Comparison of ENCODE assay signal across 9 cellular contexts in the genomic region with DNA sequence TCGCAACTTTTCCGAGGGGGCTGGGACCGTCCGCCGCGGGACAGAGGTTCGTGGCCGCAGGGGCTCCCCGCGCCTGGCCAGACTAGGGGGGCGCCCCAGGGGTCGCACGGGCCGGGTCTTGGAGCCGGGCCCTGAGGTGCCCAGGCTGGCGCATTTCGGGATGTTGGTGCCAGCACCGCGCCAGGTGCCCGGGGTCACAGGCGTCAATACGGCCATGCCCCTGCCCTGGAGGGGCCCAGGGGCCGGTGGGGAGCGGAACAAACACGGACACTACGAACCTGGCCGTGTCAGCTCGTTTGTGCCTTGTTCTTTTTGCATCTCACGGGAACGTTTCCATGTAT. TPM values are rescaled to one million over a fixed set of nuclear protein-coding genes. Genes with fewer than 3 reads are reported as not detected.
DNase-seq lines count a peak whose midpoint lies in the region; ATAC-seq, FAIRE-seq and TF ChIP-seq lines count a peak whose summit lies in the region.
"Had no signal": no experiment of that assay in that cellular context is flagged by ENCODE, and none has a peak within 500 bp of the region (broad histone marks: within the 10 kb centered on the region; RNA-seq: fewer than 3 reads in every experiment).

No MANE protein-coding gene starts in this region.

- no peak for TF ChIP-seq EP300 in tibial nerve (IDR thresholded peaks at IDR 0.05)

- no peak for DNase-seq in activated T-cell treated with anti-CD3 and anti-CD28 coated beads, Interleukin-2, amount 50 U/mL, for 24 hours
- no peak for DNase-seq in activated T-cell treated with anti-CD3 and anti-CD28 coated beads, Interleukin-2, amount 50 U/mL, for 48 hours
- DNase-seq in adrenal gland = no peak
- DNase-seq in left lung = peak in 1 of 2 donors; percentile 86
- no peak for DNase-seq in tibial nerve (ENCODE audit: low spot score in 2 of 2)
- DNase-seq in D721Med (ENCODE audit: insufficient read length, low spot score) = no peak
- DNase-seq in NCI-H146 treated with DMSO at 0.1 percent for 48 hours (lab: John Stamatoyannopoulos, UW; ENCODE audit: unreplicated experiment) = no peak

- no peak for FAIRE-seq in D721Med (lab: Jason Lieb, UNC)

- H3K9me3 Mint-ChIP-seq in activated T-cell treated with anti-CD3 and anti-CD28 coated beads, Interleukin-2, amount 50 U/mL, for 24 hours = no peaks in the 10 kb centered on the region

- H3K27ac ChIP-seq in adrenal gland (peak overlapping the region in 4 of 5 donors; percentile 0 to 90 (median 46)), left lung (peak overlapping the region; percentile 80 to 94), tibial nerve (peak overlapping the region in 3 of 4 donors; percentile 56 to 77 (median 66))

- H3K4me3 ChIP-seq in adrenal gland (peak overlapping the region in 2 of 4 donors; percentile 15 to 67), left lung (peak overlapping the region; percentile 46 to 73), tibial nerve (peak overlapping the region; percentile 12 to 60 (median 34))

- intact Hi-C loops in adrenal gland (cut with DNase I) = no loop called here
- intact Hi-C loops in left lung (cut with DNase I) = no loop called here

- ATAC-seq in left lung = peak; percentile 7
- no peak for ATAC-seq in HG03571 (IDR thresholded peaks at IDR 0.05; ENCODE audit: unreplicated experiment)

- no peak for TF ChIP-seq CTCF in adrenal gland (IDR thresholded peaks at IDR 0.05)
- TF ChIP-seq CTCF in left lung (IDR thresholded peaks at IDR 0.05) = no peak
- TF ChIP-seq CTCF in tibial nerve (IDR thresholded peaks at IDR 0.05) = no peak
- no peak for TF ChIP-seq CTCF in D721Med (IDR thresholded peaks at IDR 0.05; ENCODE audit: insufficient read depth, missing control alignments)

- H3K9me3 ChIP-seq in adrenal gland (replicated peaks in 1 of 3) (no peaks in the 10 kb centered on the region), left lung (no peaks in the 10 kb centered on the region), tibial nerve (no peaks in the 10 kb centered on the region)

- no peak overlapping the region for H3K27ac Mint-ChIP-seq in activated T-cell treated with anti-CD3 and anti-CD28 coated beads, Interleukin-2, amount 50 U/mL, for 24 hours
- H3K27ac Mint-ChIP-seq: CD4-positive, CD25-positive, alpha-beta regulatory T cell had no signal

- 11 to 49% (median 29%) methylated on average over 8 to 30 of the region's 30 CpGs for WGBS in adrenal gland, 4 donors
- 11% methylated on average over 13 to 24 of the region's 30 CpGs for WGBS in tibial nerve, 2 donors

- H3K27me3 ChIP-seq in adrenal gland = peaks cover 7% of the 10 kb centered on the region
- peaks cover 0 to 38% of the 10 kb centered on the region in 2 donors for H3K27me3 ChIP-seq in left lung
- H3K27me3 ChIP-seq in tibial nerve = peaks cover 0 to 35% of the 10 kb centered on the region in 2 donors

- TF ChIP-seq POLR2A in adrenal gland (IDR thresholded peaks at IDR 0.05) = no peak
- no peak for TF ChIP-seq POLR2A in tibial nerve (IDR thresholded peaks at IDR 0.05)

- H3K36me3 ChIP-seq in adrenal gland (replicated peaks in 1 of 2) (no peaks in the 10 kb centered on the region), left lung (peaks cover 0 to under 1% of the 10 kb centered on the region in 2 donors), tibial nerve (no peaks in the 10 kb centered on the region)

- H3K4me1 Mint-ChIP-seq in activated T-cell treated with anti-CD3 and anti-CD28 coated beads, Interleukin-2, amount 50 U/mL, for 24 hours (ENCODE audit: low read depth) = peaks cover 11% of the 10 kb centered on the region

- peaks cover 0 to 6% of the 10 kb centered on the region in 2 donors for H3K4me1 ChIP-seq in adrenal gland (replicated peaks in 1 of 2)
- H3K4me1 ChIP-seq in left lung = peaks cover 5 to 41% of the 10 kb centered on the region in 2 donors
- H3K4me1 ChIP-seq in tibial nerve = peaks cover 0 to 24% (median 7%) of the 10 kb centered on the region in 4 donors

- H3K4me3 Mint-ChIP-seq in activated T-cell treated with anti-CD3 and anti-CD28 coated beads, Interleukin-2, amount 50 U/mL, for 24 hours = peak overlapping the region; percentile 69

- H3K36me3 Mint-ChIP-seq in activated T-cell treated with anti-CD3 and anti-CD28 coated beads, Interleukin-2, amount 50 U/mL, for 24 hours (ENCODE audit: low read depth) = no peaks in the 10 kb centered on the region

- H3K27me3 Mint-ChIP-seq in activated T-cell treated with anti-CD3 and anti-CD28 coated beads, Interleukin-2, amount 50 U/mL, for 24 hours = peaks cover 64% of the 10 kb centered on the region

RNA-seq across cellular contexts. Expression of gene TM6SF1, which starts 0.4 kb away (rescaled TPM):
- total RNA-seq in adrenal gland (1 to 10 TPM; 2.8 to 9.5 (median 5.4) TPM), left lung (10 to 100 TPM; 13.0 to 22.9 TPM), tibial nerve (10 to 100 TPM in 1 of 4 donors, 1 to 10 TPM in 3; 7.5 to 11.2 (median 9.6) TPM)
- 1 to 10 TPM; 1.7 to 3.1 (median 2.2) TPM for polyA plus RNA-seq in adrenal gland

RNA-seq across cellular contexts. Expression of gene BTBD1, which starts 40.8 kb away (rescaled TPM):
- total RNA-seq in adrenal gland (10 to 100 TPM; 38.8 to 72.6 (median 49.7) TPM), left lung (10 to 100 TPM; 41.4 to 46.4 TPM), tibial nerve (100 to 1,000 TPM in 2 of 4 donors, 10 to 100 TPM in 2; 79.8 to 105 (median 99.4) TPM)
- polyA plus RNA-seq in adrenal gland = 10 to 100 TPM in 2 of 3 donors, 1 to 10 TPM in 1; 7.2 to 65.9 (median 12.5) TPM
